In genomic region chr13:74056829-74057564, GRCh38 we compare ENCODE assay signal across 12 cellular contexts.
A peak's percentile ranks its signal among the peaks of the same experiment; 100 is the strongest.
DNase-seq lines count a peak whose midpoint lies in the region; ATAC-seq, FAIRE-seq and TF ChIP-seq lines count a peak whose summit lies in the region.
"Had no signal": no experiment of that assay in that cellular context is flagged by ENCODE, and none has a peak within 500 bp of the region (broad histone marks: within the 10 kb centered on the region; RNA-seq: fewer than 3 reads in every experiment).

No MANE protein-coding gene starts in this region.

- H3K9me3 ChIP-seq in adipocyte (ENCODE audit: control insufficient read depth, low read length) (no peaks in the 10 kb centered on the region), left lung (no peaks in the 10 kb centered on the region)

- H3K4me3 Mint-ChIP-seq in activated T-cell treated with anti-CD3 and anti-CD28 coated beads, Interleukin-2, amount 50 U/mL, for 24 hours = no peak overlapping the region
- H3K4me3 Mint-ChIP-seq in type B pancreatic cell = peak overlapping the region; percentile 70
- H3K4me3 Mint-ChIP-seq in activated CD8-positive, alpha-beta memory T cell treated with anti-CD3 and anti-CD28 coated beads, Interleukin-2, amount 10 ng/mL, durations not matched to agents 7 days and 5 days = no peak overlapping the region
- H3K4me3 Mint-ChIP-seq: stimulated activated naive B cell treated with anti-CD40 and anti-IgM and Interleukin-4, amounts not matched to agents 10 μg/mL and 1 μg/mL and 100 μg/mL, for 72 hours had no signal

- CTCF ChIA-PET in activated CD8-positive, alpha-beta memory T cell treated with anti-CD3 and anti-CD28 coated beads, Interleukin-2, amount 10 ng/mL, durations not matched to agents 7 days and 5 days (lab: Charles Lee) = interaction anchor here (1.3 to 2.0 kb wide), 2 partner anchors 16 to 18 kb away, joined by 3 to 6 read pairs; no protein-coding TSS in a partner anchor

- H3K27me3 ChIP-seq in adipocyte (replicated peaks; ENCODE audit: control insufficient read depth, insufficient read depth, low read length) = no peaks in the 10 kb centered on the region
- H3K27me3 ChIP-seq in left lung = no peaks in the 10 kb centered on the region

- peak overlapping the region; percentile 59 for H3K9ac ChIP-seq in adipocyte (ENCODE audit: low read length)

- ATAC-seq in left lung = peak; percentile 21
- no peak for ATAC-seq in activated CD8-positive, alpha-beta memory T cell treated with anti-CD3 and anti-CD28 coated beads, Interleukin-2, amount 10 ng/mL, durations not matched to agents 7 days and 5 days
- ATAC-seq: stimulated activated naive B cell treated with anti-CD40 and anti-IgM and Interleukin-4, amounts not matched to agents 10 μg/mL and 1 μg/mL and 100 μg/mL, for 72 hours had no signal

- peaks cover 20% of the 10 kb centered on the region for H3K36me3 Mint-ChIP-seq in activated T-cell treated with anti-CD3 and anti-CD28 coated beads, Interleukin-2, amount 50 U/mL, for 24 hours (ENCODE audit: low read depth)
- peaks cover 18% of the 10 kb centered on the region for H3K36me3 Mint-ChIP-seq in type B pancreatic cell
- peaks cover 28% of the 10 kb centered on the region for H3K36me3 Mint-ChIP-seq in activated CD8-positive, alpha-beta memory T cell treated with anti-CD3 and anti-CD28 coated beads, Interleukin-2, amount 10 ng/mL, durations not matched to agents 7 days and 5 days

- H3K9me3 Mint-ChIP-seq in activated T-cell treated with anti-CD3 and anti-CD28 coated beads, Interleukin-2, amount 50 U/mL, for 24 hours = peaks cover 11% of the 10 kb centered on the region
- peaks cover 14% of the 10 kb centered on the region for H3K9me3 Mint-ChIP-seq in type B pancreatic cell
- no peaks in the 10 kb centered on the region for H3K9me3 Mint-ChIP-seq in activated CD8-positive, alpha-beta memory T cell treated with anti-CD3 and anti-CD28 coated beads, Interleukin-2, amount 10 ng/mL, durations not matched to agents 7 days and 5 days (ENCODE audit: low read depth)

- H3K4me1 Mint-ChIP-seq in activated T-cell treated with anti-CD3 and anti-CD28 coated beads, Interleukin-2, amount 50 U/mL, for 24 hours (ENCODE audit: low read depth) = peaks cover 85% of the 10 kb centered on the region
- peaks cover 23% of the 10 kb centered on the region for H3K4me1 Mint-ChIP-seq in type B pancreatic cell (ENCODE audit: unreplicated experiment)
- peaks cover 46% of the 10 kb centered on the region for H3K4me1 Mint-ChIP-seq in activated CD8-positive, alpha-beta memory T cell treated with anti-CD3 and anti-CD28 coated beads, Interleukin-2, amount 10 ng/mL, durations not matched to agents 7 days and 5 days

- TF ChIP-seq CTCF in left lung (IDR thresholded peaks at IDR 0.05) (no peak), type B pancreatic cell (conservative IDR thresholded peaks at IDR 0.05) (no peak)

- peak overlapping the region; percentile 55 for H3K27ac Mint-ChIP-seq in activated T-cell treated with anti-CD3 and anti-CD28 coated beads, Interleukin-2, amount 50 U/mL, for 24 hours
- peak overlapping the region; percentile 81 for H3K27ac Mint-ChIP-seq in type B pancreatic cell
- H3K27ac Mint-ChIP-seq in activated CD8-positive, alpha-beta memory T cell treated with anti-CD3 and anti-CD28 coated beads, Interleukin-2, amount 10 ng/mL, durations not matched to agents 7 days and 5 days = no peak overlapping the region
- H3K27ac Mint-ChIP-seq: stimulated activated naive B cell treated with anti-CD40 and anti-IgM and Interleukin-4, amounts not matched to agents 10 μg/mL and 1 μg/mL and 100 μg/mL, for 72 hours had no signal

- intact Hi-C loops in left lung (cut with DNase I) = no loop called here

- H3K36me3 ChIP-seq in adipocyte (ENCODE audit: control insufficient read depth, insufficient read depth, low read length, severe bottlenecking) = no peaks in the 10 kb centered on the region
- H3K36me3 ChIP-seq in left lung = no peaks in the 10 kb centered on the region

- DNase-seq in activated T-cell treated with anti-CD3 and anti-CD28 coated beads, Interleukin-2, amount 50 U/mL, for 24 hours = no peak
- DNase-seq in activated T-cell treated with anti-CD3 and anti-CD28 coated beads for 4 hours = no peak
- peak; percentile 16 for DNase-seq in adipocyte (ENCODE audit: low read depth)
- DNase-seq in left lung = no peak
- DNase-seq in type B pancreatic cell (ENCODE audit: extremely low spot score, unreplicated experiment) = no peak
- DNase-seq in RCC 7860 (ENCODE audit: low spot score) = no peak
- DNase-seq in activated CD4-positive, alpha-beta T cell treated with anti-CD3 and anti-CD28 coated beads for 48 hours = no peak
- no peak for DNase-seq in activated CD8-positive, alpha-beta memory T cell treated with anti-CD3 and anti-CD28 coated beads, Interleukin-2, amount 10 ng/mL, durations not matched to agents 7 days and 5 days
- DNase-seq: activated CD8-positive, alpha-beta memory T cell treated with anti-CD3 and anti-CD28 coated beads, Interleukin-2, amount 50 U/mL, for 4 hours; SHP77 treated with DMSO at 0.1 percent for 48 hours; stimulated activated naive B cell treated with anti-CD40 and anti-IgM and Interleukin-4, amounts not matched to agents 10 μg/mL and 1 μg/mL and 100 μg/mL, for 72 hours had no signal

- H3K27ac ChIP-seq in left lung = peak overlapping the region in 1 of 2 donors; percentile 3

- FAIRE-seq in RCC 7860 (lab: Jason Lieb, UNC) = no peak

- H3K27me3 Mint-ChIP-seq in activated T-cell treated with anti-CD3 and anti-CD28 coated beads, Interleukin-2, amount 50 U/mL, for 24 hours = no peaks in the 10 kb centered on the region
- no peaks in the 10 kb centered on the region for H3K27me3 Mint-ChIP-seq in type B pancreatic cell
- H3K27me3 Mint-ChIP-seq in activated CD8-positive, alpha-beta memory T cell treated with anti-CD3 and anti-CD28 coated beads, Interleukin-2, amount 10 ng/mL, durations not matched to agents 7 days and 5 days = no peaks in the 10 kb centered on the region
- H3K27me3 Mint-ChIP-seq: stimulated activated naive B cell treated with anti-CD40 and anti-IgM and Interleukin-4, amounts not matched to agents 10 μg/mL and 1 μg/mL and 100 μg/mL, for 72 hours had no signal

- peaks cover 31% of the 10 kb centered on the region for H3K4me1 ChIP-seq in adipocyte (ENCODE audit: control insufficient read depth, insufficient read depth, low read length)
- H3K4me1 ChIP-seq in left lung = no peaks in the 10 kb centered on the region

- H3K4me3 ChIP-seq in adipocyte (ENCODE audit: low read length) (peak overlapping the region; percentile 54), left lung (no peak overlapping the region)
- H3K4me3 ChIP-seq: skin epidermis had no signal
